ENCODE assay signal across 11 cellular contexts in genomic region chr2:223056656-223057418, GRCh38. TPM values are rescaled to one million over a fixed set of nuclear protein-coding genes. Genes with fewer than 3 reads are reported as not detected.
DNase-seq lines count a peak whose midpoint lies in the region; ATAC-seq and TF ChIP-seq lines count a peak whose summit lies in the region.
"Had no signal": no experiment of that assay in that cellular context is flagged by ENCODE, and none has a peak within 500 bp of the region (broad histone marks: within the 10 kb centered on the region; RNA-seq: fewer than 3 reads in every experiment).

No MANE protein-coding gene starts in this region.

- H3F3A ChIP-seq in Loucy (ENCODE audit: low read depth) (0 out of 2 replicates have a peak, but pooled peaks cover 3% of the 10 kb centered on the region), smooth muscle cell (ENCODE audit: low read depth) (peaks cover 27% of the 10 kb centered on the region)

- H3K4me3 ChIP-seq in Loucy (ENCODE audit: low read length, poor library complexity, severe bottlenecking) (no peak overlapping the region), astrocyte of the cerebellum (ENCODE audit: low read depth, low read length) (no peak overlapping the region), right cardiac atrium (ENCODE audit: low read length) (no peak overlapping the region), smooth muscle cell (no peak overlapping the region), endodermal cell (ENCODE audit: low read length) (no peak overlapping the region)

- DNase-seq in astrocyte of the cerebellum (ENCODE audit: low read depth) = peak; percentile 80
- DNase-seq in right cardiac atrium = peak in 1 of 3 donors; percentile 46
- DNase-seq in smooth muscle cell (lab: John Stamatoyannopoulos, UW; ENCODE audit: unreplicated experiment) = no peak
- DNase-seq in retina = no peak
- DNase-seq in central memory CD4-positive, alpha-beta T cell = no peak
- no peak for DNase-seq in endodermal cell
- DNase-seq: CD4-positive, alpha-beta memory T cell; HFFc6; naive thymus-derived CD4-positive, alpha-beta T cell had no signal

- H2AFZ ChIP-seq in Loucy (ENCODE audit: low read length) (peak overlapping the region; percentile 63), smooth muscle cell (ENCODE audit: low read depth) (no peak overlapping the region)

- H3K9ac ChIP-seq in Loucy (ENCODE audit: low read depth, low read length, poor library complexity, severe bottlenecking) (peak overlapping the region; percentile 9), smooth muscle cell (ENCODE audit: low read depth) (no peak overlapping the region), endodermal cell (ENCODE audit: extremely low read depth, low read length, poor library complexity, severe bottlenecking) (no peak overlapping the region)

- peaks cover 27% of the 10 kb centered on the region for H3K4me1 ChIP-seq in Loucy (ENCODE audit: insufficient read depth, low read length, poor library complexity, severe bottlenecking)
- H3K4me1 ChIP-seq in right cardiac atrium (ENCODE audit: control insufficient read depth, insufficient read depth, low read length) = peaks cover 4% of the 10 kb centered on the region
- peaks cover 7% of the 10 kb centered on the region for H3K4me1 ChIP-seq in smooth muscle cell (ENCODE audit: low read depth)
- H3K4me1 ChIP-seq in endodermal cell (ENCODE audit: control insufficient read depth, insufficient read depth, low read length) = no peaks in the 10 kb centered on the region

- H3K27ac ChIP-seq in right cardiac atrium (ENCODE audit: low read length) (peak overlapping the region; percentile 65), smooth muscle cell (ENCODE audit: low read depth) (peak overlapping the region; percentile 91), endodermal cell (ENCODE audit: low read depth, low read length) (no peak overlapping the region)

- peaks cover 19% of the 10 kb centered on the region for H3K4me1 Mint-ChIP-seq in endodermal cell
- H3K4me1 Mint-ChIP-seq: CD4-positive, alpha-beta memory T cell; naive thymus-derived CD4-positive, alpha-beta T cell had no signal

- TF ChIP-seq CTCF in Loucy (conservative IDR thresholded peaks at IDR 0.05; ENCODE audit: low read length) (no peak), astrocyte of the cerebellum (IDR thresholded peaks at IDR 0.05; ENCODE audit: low read depth, low read length, missing control alignments) (no peak), smooth muscle cell (IDR thresholded peaks at IDR 0.05; ENCODE audit: borderline replicate concordance, insufficient read depth, poor library complexity, severe bottlenecking) (no peak), endodermal cell (conservative IDR thresholded peaks at IDR 0.05) (no peak)

- H3K27me3 ChIP-seq in Loucy (ENCODE audit: insufficient read depth, low read length, poor library complexity, severe bottlenecking) = no peaks in the 10 kb centered on the region
- H3K27me3 ChIP-seq in right cardiac atrium (ENCODE audit: control insufficient read depth, insufficient read depth) = no peaks in the 10 kb centered on the region
- no peaks in the 10 kb centered on the region for H3K27me3 ChIP-seq in smooth muscle cell (ENCODE audit: low read depth)
- H3K27me3 ChIP-seq in endodermal cell (ENCODE audit: control insufficient read depth, insufficient read depth, low read length, poor library complexity, severe bottlenecking) = no peaks in the 10 kb centered on the region

- in situ Hi-C loops in astrocyte of the cerebellum (cut with HindIII; ENCODE audit: low sequenced_read_pairs) = no loop called here

- no peaks in the 10 kb centered on the region for H3K79me2 ChIP-seq in Loucy (ENCODE audit: insufficient read depth, low read length)
- peaks cover 23% of the 10 kb centered on the region for H3K79me2 ChIP-seq in smooth muscle cell (ENCODE audit: low read depth)

- H3K9me2 ChIP-seq in Loucy (replicated peaks; ENCODE audit: low read depth, low read length) = no peaks in the 10 kb centered on the region

- no peaks in the 10 kb centered on the region for H3K27me3 Mint-ChIP-seq in endodermal cell (ENCODE audit: insufficient read depth)

- WGBS in right cardiac atrium = 62% methylated on average over 8 of the region's 8 CpGs
- WGBS in smooth muscle cell (ENCODE audit: low lambda C conversion rate) = 76% methylated on average over 8 of the region's 8 CpGs
- 93 to 95% methylated on average over 5 to 8 of the region's 8 CpGs for WGBS in endodermal cell (ENCODE audit: insufficient coverage in 1 of 2, insufficient read length in 1 of 2), 2 experiments

- ATAC-seq in right cardiac atrium (no peak), HG03354 (IDR thresholded peaks at IDR 0.05; ENCODE audit: poor library complexity, severe bottlenecking, unreplicated experiment) (no peak)
- ATAC-seq: naive thymus-derived CD4-positive, alpha-beta T cell had no signal

- no peak overlapping the region for H3K4me3 Mint-ChIP-seq in endodermal cell
- H3K4me3 Mint-ChIP-seq: CD4-positive, alpha-beta memory T cell; HFFc6; naive thymus-derived CD4-positive, alpha-beta T cell had no signal

- H3K36me3 Mint-ChIP-seq in endodermal cell (ENCODE audit: low read depth) = no peaks in the 10 kb centered on the region
- H3K36me3 Mint-ChIP-seq: CD4-positive, alpha-beta memory T cell; naive thymus-derived CD4-positive, alpha-beta T cell had no signal

- H3K9me3 ChIP-seq in Loucy (ENCODE audit: insufficient read depth, low read depth, low read length) = no peaks in the 10 kb centered on the region
- no peaks in the 10 kb centered on the region for H3K9me3 ChIP-seq in right cardiac atrium (ENCODE audit: control insufficient read depth, low read length)
- no peaks in the 10 kb centered on the region for H3K9me3 ChIP-seq in smooth muscle cell (replicated peaks; ENCODE audit: low read depth)
- no peaks in the 10 kb centered on the region for H3K9me3 ChIP-seq in endodermal cell (ENCODE audit: control insufficient read depth, low read length)

- peak overlapping the region; percentile 48 for H3K4me2 ChIP-seq in Loucy (ENCODE audit: low read depth, low read length, poor library complexity, severe bottlenecking)
- peak overlapping the region; percentile 21 for H3K4me2 ChIP-seq in smooth muscle cell

- H3K36me3 ChIP-seq in Loucy (ENCODE audit: insufficient read depth, low read length) (no peaks in the 10 kb centered on the region), smooth muscle cell (ENCODE audit: low read depth) (no peaks in the 10 kb centered on the region), endodermal cell (ENCODE audit: control insufficient read depth, insufficient read depth, low read length) (no peaks in the 10 kb centered on the region)

- no peaks in the 10 kb centered on the region for H3K9me3 Mint-ChIP-seq in endodermal cell
- H3K9me3 Mint-ChIP-seq: HFFc6 had no signal

- H3K27ac Mint-ChIP-seq in endodermal cell = no peak overlapping the region
- H3K27ac Mint-ChIP-seq: CD4-positive, alpha-beta memory T cell; naive thymus-derived CD4-positive, alpha-beta T cell had no signal

- H4K20me1 ChIP-seq in Loucy (ENCODE audit: insufficient read depth, low read length, poor library complexity, severe bottlenecking) (no peaks in the 10 kb centered on the region), smooth muscle cell (ENCODE audit: low read depth) (no peaks in the 10 kb centered on the region)

- intact Hi-C loops in right cardiac atrium (cut with DNase I) = no loop called here

RNA-seq across cellular contexts. Expression of gene KCNE4, which starts 4.8 kb away (rescaled TPM):
- 1 to 10 TPM; 2.2 to 5.0 (median 3.4) TPM for total RNA-seq in right cardiac atrium
- polyA plus RNA-seq in right cardiac atrium = 3.3 TPM
- 36.7 and 52.8 TPM in 2 replicates for total RNA-seq in smooth muscle cell
- 39.6 and 67.5 TPM in 2 replicates for polyA plus RNA-seq in smooth muscle cell
- under 1 TPM in 1 of 2 donors, not detected in 1; 0.22 TPM for total RNA-seq in endodermal cell
- 0.18 TPM for polyA plus RNA-seq in endodermal cell (2013, experiment 1 of 2)
- 0.25 TPM for polyA plus RNA-seq in endodermal cell (2013, experiment 2 of 2)
- total RNA-seq: CD4-positive, alpha-beta memory T cell; naive thymus-derived CD4-positive, alpha-beta T cell had no signal
- polyA plus RNA-seq: CD4-positive, alpha-beta memory T cell; naive thymus-derived CD4-positive, alpha-beta T cell had no signal
